ENCODE assay signal across 8 cellular contexts in genomic region chr11:18395735-18396504, GRCh38. TPM values are rescaled to one million over a fixed set of nuclear protein-coding genes. Genes with fewer than 3 reads are reported as not detected.
A peak's percentile ranks its signal among the peaks of the same experiment; 100 is the strongest.
DNase-seq lines count a peak whose midpoint lies in the region; ATAC-seq and TF ChIP-seq lines count a peak whose summit lies in the region.

No MANE protein-coding gene starts in this region.

- peak; percentile 99 for DNase-seq in GM12865 (ENCODE audit: low read depth)
- peak; percentile 92 for DNase-seq in NCI-H1417 treated with DMSO at 0.1 percent for 48 hours (lab: John Stamatoyannopoulos, UW)
- peak; percentile 96 to 97 for DNase-seq in SW 1271 (lab: John Stamatoyannopoulos, UW)
- DNase-seq in adipocyte (ENCODE audit: low read depth): peak; percentile 99
- peak; percentile 98 to 100 for DNase-seq in cardiac muscle cell (ENCODE audit: low read depth in 1 of 2, low spot score in 1 of 2)
- DNase-seq in tibial nerve (ENCODE audit: low spot score in 2 of 2): peak; percentile 95 to 96

- H3K27ac ChIP-seq in cardiac muscle cell (peak overlapping the region; percentile 89), parathyroid adenoma (peak overlapping the region; percentile 74), tibial nerve (peak overlapping the region; percentile 84 to 99 (median 94))

- ATAC-seq in HG02763 (IDR thresholded peaks at IDR 0.05; ENCODE audit: unreplicated experiment): peak; percentile 58

- no peaks in the 10 kb centered on the region for H3K79me2 ChIP-seq in parathyroid adenoma

- H3K9ac ChIP-seq in adipocyte (ENCODE audit: low read length): peak overlapping the region; percentile 95
- H3K9ac ChIP-seq in parathyroid adenoma: no peak overlapping the region

- H2AFZ ChIP-seq in parathyroid adenoma: peak overlapping the region; percentile 86

- H3K36me3 ChIP-seq in adipocyte (ENCODE audit: control insufficient read depth, insufficient read depth, low read length, severe bottlenecking) (peaks cover 47% of the 10 kb centered on the region), cardiac muscle cell (peaks cover 40% of the 10 kb centered on the region), parathyroid adenoma (ENCODE audit: control insufficient read depth, insufficient read depth, low read length) (no peaks in the 10 kb centered on the region), tibial nerve (peaks cover 6 to 40% (median 13%) of the 10 kb centered on the region in 3 donors)

- H3K4me3 ChIP-seq in GM12865 (ENCODE audit: low read depth, low read length): peak overlapping the region; percentile 89
- H3K4me3 ChIP-seq in adipocyte (ENCODE audit: low read length): peak overlapping the region; percentile 96
- H3K4me3 ChIP-seq in cardiac muscle cell: peak overlapping the region; percentile 72
- peak overlapping the region; percentile 66 for H3K4me3 ChIP-seq in parathyroid adenoma (ENCODE audit: low read depth, low read length)
- peak overlapping the region; percentile 85 to 97 (median 94) for H3K4me3 ChIP-seq in tibial nerve

- no peak for TF ChIP-seq CTCF in GM12865 (IDR thresholded peaks at IDR 0.05; ENCODE audit: insufficient read depth, low read depth, low read length, missing control alignments)
- no peak for TF ChIP-seq CTCF in cardiac muscle cell (IDR thresholded peaks at IDR 0.05; ENCODE audit: low read depth, low read length)
- no peak for TF ChIP-seq CTCF in parathyroid adenoma (IDR thresholded peaks at IDR 0.05)
- no peak for TF ChIP-seq CTCF in tibial nerve (IDR thresholded peaks at IDR 0.05)

- H3K27me3 ChIP-seq in adipocyte (replicated peaks; ENCODE audit: control insufficient read depth, insufficient read depth, low read length) (no peaks in the 10 kb centered on the region), cardiac muscle cell (no peaks in the 10 kb centered on the region), parathyroid adenoma (ENCODE audit: control insufficient read depth, insufficient read depth, low read length) (no peaks in the 10 kb centered on the region), tibial nerve (no peaks in the 10 kb centered on the region)

- 0 to 1% methylated on average over 45 to 46 of the region's 46 CpGs for WGBS in tibial nerve, 2 donors

- peak; percentile 95 to 97 for TF ChIP-seq EP300 in tibial nerve (IDR thresholded peaks at IDR 0.05)

- H3K4me1 ChIP-seq in adipocyte (ENCODE audit: control insufficient read depth, insufficient read depth, low read length) (peaks cover 61% of the 10 kb centered on the region), cardiac muscle cell (ENCODE audit: low read depth) (peaks cover 21% of the 10 kb centered on the region), parathyroid adenoma (no peaks in the 10 kb centered on the region), tibial nerve (peaks cover 0 to 47% (median 18%) of the 10 kb centered on the region in 4 donors)

- H3K9me3 ChIP-seq in adipocyte (ENCODE audit: control insufficient read depth, low read length) (no peaks in the 10 kb centered on the region), cardiac muscle cell (ENCODE audit: low read depth) (no peaks in the 10 kb centered on the region), parathyroid adenoma (ENCODE audit: control insufficient read depth, low read length) (no peaks in the 10 kb centered on the region), tibial nerve (no peaks in the 10 kb centered on the region)

- TF ChIP-seq POLR2A in tibial nerve (IDR thresholded peaks at IDR 0.05): peak; percentile 73 to 85

- H3K4me2 ChIP-seq in parathyroid adenoma (ENCODE audit: low read length): peak overlapping the region; percentile 70

RNA-seq across cellular contexts. Expression of gene LDHA, which starts 1.6 kb away (rescaled TPM):
- total RNA-seq in cardiac muscle cell (1,055 and 1,613 TPM in 2 replicates), tibial nerve (100 to 1,000 TPM; 224 to 512 (median 347) TPM)
- 3,082 and 3,925 TPM in 2 replicates for polyA plus RNA-seq in cardiac muscle cell

RNA-seq across cellular contexts. Expression of gene LDHC, which starts 16.2 kb away (rescaled TPM):
- total RNA-seq in cardiac muscle cell (not detected in 2 replicates), tibial nerve (not detected)
- not detected in 2 replicates for polyA plus RNA-seq in cardiac muscle cell

RNA-seq across cellular contexts. Expression of gene LDHAL6A, which starts 59.7 kb away (rescaled TPM):
- total RNA-seq in cardiac muscle cell (not detected in 2 replicates), tibial nerve (not detected)
- 0.12 TPM in 1 of 2 replicates, not detected in the other for polyA plus RNA-seq in cardiac muscle cell

Comparison
In these comparisons a context has a peak if more than half of its experiments do, and no peak if none do; other contexts are left out.
1. Peak in every context shown above with its lines: DNase-seq, ATAC-seq, H3K4me3 ChIP-seq and H3K27ac ChIP-seq.